In the genomic region with DNA sequence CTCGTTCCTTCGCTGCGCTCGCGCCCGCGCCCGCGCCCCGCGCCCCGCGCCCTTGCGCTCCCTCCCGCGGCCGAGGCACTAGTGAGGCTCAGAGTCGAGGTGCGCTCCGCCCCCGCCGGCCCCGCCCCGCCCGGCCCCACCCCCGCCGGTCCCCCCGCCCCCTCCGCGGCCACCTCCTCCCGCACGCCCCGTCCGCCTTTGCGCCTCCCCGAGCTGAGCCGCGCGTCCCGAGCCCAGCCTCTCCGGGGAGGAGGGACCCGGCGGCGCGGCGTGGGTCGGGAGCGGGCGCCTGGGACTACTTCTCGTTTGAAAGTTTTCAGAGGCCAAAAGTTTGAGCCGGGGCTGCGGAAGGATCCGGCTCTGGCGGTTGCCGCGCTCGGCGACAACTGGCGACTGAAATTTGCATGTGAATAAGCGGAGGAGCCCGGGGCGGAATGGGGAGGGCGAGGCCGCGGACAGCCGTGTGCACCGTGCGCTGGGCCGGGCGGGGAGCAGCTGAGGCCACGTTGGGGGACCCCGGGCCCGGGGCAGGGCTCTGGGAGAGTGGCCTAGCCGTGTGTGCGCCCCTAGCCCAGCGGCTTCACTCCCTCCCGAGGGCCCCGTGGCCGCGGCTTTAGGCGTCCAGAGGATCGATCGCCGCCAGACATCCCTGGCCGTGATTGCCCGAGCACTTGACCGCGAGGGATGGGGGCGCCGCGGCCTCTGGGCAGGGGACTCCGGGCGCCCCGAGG, we compare ENCODE assay signal across 7 cellular contexts. TPM values are rescaled to one million over a fixed set of nuclear protein-coding genes. Genes with fewer than 3 reads are reported as not detected.
DNase-seq lines count a peak whose midpoint lies in the region; ATAC-seq and TF ChIP-seq lines count a peak whose summit lies in the region.

TSS of gene NOTCH1 (minus strand) at position 83 of the 731 bp plus-strand sequence. CDS start 262 bp downstream, outside the sequence.

- DNase-seq in NCI-H146 treated with DMSO at 0.1 percent for 48 hours (lab: John Stamatoyannopoulos, UW; ENCODE audit: unreplicated experiment), result peak; percentile 13
- DNase-seq in cerebellar cortex (ENCODE audit: low spot score), result peak; percentile 79
- DNase-seq in kidney epithelial cell (ENCODE audit: low read depth), result peak; percentile 47
- peak; percentile 84 to 90 for DNase-seq in stimulated activated CD4-positive, alpha-beta T cell treated with anti-CD3 and anti-CD28 coated beads, Interleukin-15, amount 100 ng/mL, for 48 hours (ENCODE audit: low read depth in 2 of 2)

- peaks cover 2% of the 10 kb centered on the region for H3K36me3 ChIP-seq in kidney epithelial cell (ENCODE audit: control insufficient read depth, insufficient read depth, low read length)

- TF ChIP-seq CTCF in kidney epithelial cell (IDR thresholded peaks at IDR 0.05; ENCODE audit: insufficient read depth, low read length, poor library complexity, severe bottlenecking), result no peak

- peak; percentile 37 for ATAC-seq in GM18499 (IDR thresholded peaks at IDR 0.05; ENCODE audit: insufficient read depth, unreplicated experiment)
- peak; percentile 68 for ATAC-seq in HG02678 (IDR thresholded peaks at IDR 0.05; ENCODE audit: unreplicated experiment)
- peak; percentile 76 for ATAC-seq in activated CD4-positive, CD25-positive, alpha-beta regulatory T cell treated with anti-CD3 and anti-CD28 coated beads, Interleukin-2, amount 50 U/mL, for 24 hours

- H3K4me3 ChIP-seq in kidney epithelial cell (ENCODE audit: low read depth, low read length), result peak within 1 kb of the TSS; percentile 73

- H3K27me3 ChIP-seq in kidney epithelial cell (ENCODE audit: control insufficient read depth, insufficient read depth, low read length), result no peaks in the 10 kb centered on the region

RNA-seq across cellular contexts. Expression of gene NOTCH1, which starts in this region (rescaled TPM):
- total RNA-seq in kidney epithelial cell, result 40.9 and 52.4 TPM in 2 replicates

Comparison
In these comparisons a context has a peak if more than half of its experiments do, and no peak if none do; other contexts are left out.
1. Peak in every context shown above with its lines: DNase-seq, ATAC-seq and H3K4me3 ChIP-seq.
2. DNase-seq: peak in every context shown above with its lines; median percentile 87 in stimulated activated CD4-positive, alpha-beta T cell treated with anti-CD3 and anti-CD28 coated beads, Interleukin-15, amount 100 ng/mL, for 48 hours; 79 in cerebellar cortex; 47 in kidney epithelial cell; 13 in NCI-H146 treated with DMSO at 0.1 percent for 48 hours.